ENCODE assay signal across 20 cellular contexts in genomic region chr20:25537890-25538289, GRCh38. TPM values are rescaled to one million over a fixed set of nuclear protein-coding genes. Genes with fewer than 3 reads are reported as not detected.
"Had no signal": no experiment of that assay in that cellular context is flagged by ENCODE, and none has a peak within 500 bp of the region (broad histone marks: within the 10 kb centered on the region; RNA-seq: fewer than 3 reads in every experiment).

No MANE protein-coding gene starts in this region.

- FAIRE-seq: K562 had no signal

- H3K9me3 ChIP-seq: SK-N-SH had no signal

- H3K4me3 ChIP-seq: K562 had no signal

- ATAC-seq: K562 had no signal

- DNase-seq: Kasumi-1, MM.1S, NCI-H1092 treated with DMSO at 0.1 percent for 48 hours, NCI-H1436, NCI-H187, NCI-H2029, NCI-H2081 treated with DMSO at 0.1 percent for 48 hours, NCI-H2171, NCI-H226, NCI-H446, NCI-H510A, NCI-H524 treated with DMSO at 0.1 percent for 48 hours, NCI-H69, NCI-H774, SHP77, SK-N-SH, SW 1271 had no signal

- H3K9ac ChIP-seq: KMS-11, SK-N-SH had no signal

- H3K27ac ChIP-seq: KMS-11 had no signal

- H3K4me2 ChIP-seq: KMS-11, SK-N-SH had no signal

RNA-seq across cellular contexts. Expression of gene NINL, which starts 47.4 kb away (rescaled TPM):
- total RNA-seq: HT1080 had no signal
